Comparison of ENCODE assay signal across 12 cellular contexts in the genomic region with DNA sequence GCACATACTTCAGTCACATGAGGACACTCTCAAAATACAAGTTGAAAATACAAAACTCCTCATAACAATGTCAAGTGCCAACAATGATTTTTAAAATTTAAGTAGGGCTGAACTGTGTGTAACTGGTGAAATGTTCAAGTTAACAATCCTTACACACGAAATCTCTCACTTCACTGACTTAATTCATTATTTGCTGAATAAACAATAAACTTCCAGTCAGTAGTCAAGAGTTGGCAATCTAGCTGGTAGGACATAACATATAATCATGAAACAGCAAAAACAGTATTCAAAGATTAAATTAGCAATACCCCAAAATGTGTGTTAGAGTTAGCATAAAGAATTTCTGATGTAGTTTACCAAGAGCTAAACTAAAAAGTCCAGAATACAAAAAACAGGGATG. TPM values are rescaled to one million over a fixed set of nuclear protein-coding genes. Genes with fewer than 3 reads are reported as not detected.
DNase-seq lines count a peak whose midpoint lies in the region; ATAC-seq, FAIRE-seq and TF ChIP-seq lines count a peak whose summit lies in the region.
"Had no signal": no experiment of that assay in that cellular context is flagged by ENCODE, and none has a peak within 500 bp of the region (broad histone marks: within the 10 kb centered on the region; RNA-seq: fewer than 3 reads in every experiment).

No MANE protein-coding gene starts in this region.

- peak overlapping the region; percentile 84 for H3K9ac ChIP-seq in keratinocyte (ENCODE audit: control insufficient read depth, extremely low read depth, insufficient read depth, low read length)

- H3K27me3 ChIP-seq in keratinocyte (ENCODE audit: control insufficient read depth, extremely low read depth, insufficient read depth, low read length): no peaks in the 10 kb centered on the region

- H4K20me1 ChIP-seq in keratinocyte (ENCODE audit: control insufficient read depth, extremely low read depth, insufficient read depth, low read length): no peaks in the 10 kb centered on the region

- no peak overlapping the region for H2AFZ ChIP-seq in keratinocyte (ENCODE audit: control insufficient read depth, low read length)

- no peak for TF ChIP-seq POLR2A in A549 (IDR thresholded peaks at IDR 0.05; ENCODE audit: low read length)

- no peak for TF ChIP-seq EP300 in A549 (IDR thresholded peaks at IDR 0.05)

- H3K4me1 ChIP-seq in A549 (peaks cover 35% of the 10 kb centered on the region), keratinocyte (ENCODE audit: control insufficient read depth, extremely low read depth, insufficient read depth, low read length) (peaks cover 27% of the 10 kb centered on the region)

- WGBS in A549 (ENCODE audit: missing lambda C conversion rate): 52% methylated on average over 1 of the region's 1 CpG

- H3K36me3 ChIP-seq in keratinocyte (ENCODE audit: control insufficient read depth in 2 of 2, extremely low read depth in 1 of 2, insufficient read depth in 2 of 2, low read length in 2 of 2): no peaks in the 10 kb centered on the region

- H3K27ac ChIP-seq in A549: peak overlapping the region; percentile 99; a peak in 5 of 6 replicates
- peak overlapping the region; percentile 82 for H3K27ac ChIP-seq in keratinocyte (ENCODE audit: control insufficient read depth, insufficient read depth, low read length)

- TF ChIP-seq RAD21 in A549 (conservative IDR thresholded peaks at IDR 0.05 in 1 of 2, IDR thresholded peaks at IDR 0.05 in 1 of 2): no peak

- TF ChIP-seq CTCF in A549 (IDR thresholded peaks at IDR 0.05): no peak
- TF ChIP-seq CTCF in HFFc6 (IDR thresholded peaks at IDR 0.05): no peak
- TF ChIP-seq CTCF in keratinocyte (optimal IDR thresholded peaks at IDR 0.05 in 1 of 3, IDR thresholded peaks at IDR 0.05 in 1 of 3, conservative IDR thresholded peaks at IDR 0.05 in 1 of 3; ENCODE audit: extremely low read depth in 1 of 3, insufficient read depth in 2 of 3, low read length in 3 of 3): no peak

- peaks cover 2% of the 10 kb centered on the region; the same call in 1 of the 2 replicates for H3K27me3 Mint-ChIP-seq in HFFc6 (ENCODE audit: insufficient read depth)
- no peaks in the 10 kb centered on the region for H3K27me3 Mint-ChIP-seq in activated naive CD8-positive, alpha-beta T cell treated with anti-CD3 and anti-CD28 coated beads, Interleukin-2, amount 10 ng/mL, durations not matched to agents 7 days and 5 days

- no peak for FAIRE-seq in A549 (lab: Jason Lieb, UNC)
- FAIRE-seq in keratinocyte (lab: Jason Lieb, UNC): no peak
- FAIRE-seq: TTC549 had no signal

- H3K36me3 Mint-ChIP-seq in HFFc6 (ENCODE audit: low read depth): no peaks in the 10 kb centered on the region
- peaks cover 8% of the 10 kb centered on the region for H3K36me3 Mint-ChIP-seq in activated naive CD8-positive, alpha-beta T cell treated with anti-CD3 and anti-CD28 coated beads, Interleukin-2, amount 10 ng/mL, durations not matched to agents 7 days and 5 days

- CTCF ChIA-PET in A549 (lab: Yijun Ruan, JAX): interaction anchor here (2.1 kb wide), 1 partner anchor 11 kb away, joined by 8 read pairs; no protein-coding TSS in a partner anchor

- H3K9me3 ChIP-seq in A549 (no peaks in the 10 kb centered on the region), keratinocyte (ENCODE audit: control insufficient read depth, low read depth, low read length) (no peaks in the 10 kb centered on the region)

- H3K4me3 Mint-ChIP-seq in HFFc6: peak overlapping the region; percentile 98
- peak overlapping the region; percentile 96 for H3K4me3 Mint-ChIP-seq in activated naive CD8-positive, alpha-beta T cell treated with anti-CD3 and anti-CD28 coated beads, Interleukin-2, amount 10 ng/mL, durations not matched to agents 7 days and 5 days

- no peaks in the 10 kb centered on the region for H3K9me3 Mint-ChIP-seq in HFFc6
- no peaks in the 10 kb centered on the region for H3K9me3 Mint-ChIP-seq in activated naive CD8-positive, alpha-beta T cell treated with anti-CD3 and anti-CD28 coated beads, Interleukin-2, amount 10 ng/mL, durations not matched to agents 7 days and 5 days

- H3K27ac Mint-ChIP-seq in HFFc6: peak overlapping the region; percentile 98
- peak overlapping the region; percentile 96 for H3K27ac Mint-ChIP-seq in activated naive CD8-positive, alpha-beta T cell treated with anti-CD3 and anti-CD28 coated beads, Interleukin-2, amount 10 ng/mL, durations not matched to agents 7 days and 5 days

- dilution Hi-C loops in keratinocyte (cut with MboI; ENCODE audit: extremely low pct_ligation_motif_present, low sequenced_read_pairs): no loop called here

- H3K4me3 ChIP-seq in A549 (peak overlapping the region; percentile 91; the same call in 1 of the 3 replicates), keratinocyte (ENCODE audit: control insufficient read depth in 2 of 3, extremely low read depth in 1 of 3, insufficient read depth in 2 of 3, low read depth in 1 of 3, low read length in 3 of 3) (peak overlapping the region; percentile 67 to 97 (median 86))

- no peak for DNase-seq in A549 (ENCODE audit: low read depth in 1 of 2, low spot score in 1 of 2)
- no peak for DNase-seq in HFFc6
- no peak for DNase-seq in activated naive CD8-positive, alpha-beta T cell treated with anti-CD3 and anti-CD28 coated beads, Interleukin-2, amount 10 ng/mL, durations not matched to agents 7 days and 5 days
- no peak for DNase-seq in keratinocyte (ENCODE audit: low read depth, low spot score)
- DNase-seq in DMS79 treated with DMSO at 0.1 percent for 48 hours (lab: John Stamatoyannopoulos, UW): no peak
- DNase-seq in iPS-NIHi11 (ENCODE audit: low spot score): no peak
- DNase-seq in NCI-H2107 treated with DMSO at 0.1 percent for 48 hours (lab: John Stamatoyannopoulos, UW; ENCODE audit: unreplicated experiment): no peak
- DNase-seq in medulla oblongata (ENCODE audit: extremely low spot score): no peak
- DNase-seq: amygdala, HCEC 1CT, NCI-H345 had no signal

- H3K9me1 ChIP-seq in keratinocyte (ENCODE audit: control insufficient read depth, extremely low read depth, insufficient read depth, low read length): peaks cover 3% of the 10 kb centered on the region

- peaks cover 39% of the 10 kb centered on the region for H3K4me1 Mint-ChIP-seq in HFFc6 (ENCODE audit: low read depth)
- H3K4me1 Mint-ChIP-seq in activated naive CD8-positive, alpha-beta T cell treated with anti-CD3 and anti-CD28 coated beads, Interleukin-2, amount 10 ng/mL, durations not matched to agents 7 days and 5 days: peaks cover 31% of the 10 kb centered on the region

- POLR2A ChIA-PET in A549 (lab: Yijun Ruan, JAX): no interaction called here
- POLR2A ChIA-PET in activated naive CD8-positive, alpha-beta T cell treated with anti-CD3 and anti-CD28 coated beads, Interleukin-2, amount 10 ng/mL, durations not matched to agents 7 days and 5 days (lab: Charles Lee): no interaction called here

- no peak for ATAC-seq in A549
- ATAC-seq in activated naive CD8-positive, alpha-beta T cell treated with anti-CD3 and anti-CD28 coated beads, Interleukin-2, amount 10 ng/mL, durations not matched to agents 7 days and 5 days (ENCODE audit: low read depth): no peak

- peaks cover 40% of the 10 kb centered on the region for H3K79me2 ChIP-seq in keratinocyte (ENCODE audit: control insufficient read depth, insufficient read depth, low read length)

- H3K4me2 ChIP-seq in A549 (peak overlapping the region; percentile 90), keratinocyte (ENCODE audit: control insufficient read depth, extremely low read depth, insufficient read depth, low read depth, low read length) (peak overlapping the region; percentile 97)

TF ChIP-seq in A549, 52 proteins besides CTCF, POLR2A, EP300 and RAD21:
- TF ChIP-seq MAZ (IDR thresholded peaks at IDR 0.05; ENCODE audit: borderline replicate concordance, low read depth, low read length) (no peak), TFCP2L1 (CRISPR knock-in tag; IDR thresholded peaks at IDR 0.05) (no peak), HEYL (CRISPR knock-in tag; IDR thresholded peaks at IDR 0.05) (no peak), MAFK (IDR thresholded peaks at IDR 0.05; ENCODE audit: partially characterized antibody) (peak; percentile 80), SMC3 (IDR thresholded peaks at IDR 0.05) (no peak)

RNA-seq across cellular contexts. Expression of a gene that starts 1.9 kb away (rescaled TPM):
- polyA plus RNA-seq in A549 (2011; rRNA removed) (5.4 and 5.9 TPM in 2 replicates), A549 (2017; fragmentation: RNase III; extraction: RNeasy Plus Mini Kit Qiagen cat#74134 plus additional on column Dnase treatment) (2.5 to 2.8 TPM (median 2.8 TPM) in 3 replicates), keratinocyte (3.2 to 4.4 TPM (median 3.2 TPM) in 3 replicates)
- 1.7 and 2.4 TPM in 2 replicates for polyA plus RNA-seq in A549 (2012; cell fraction: cytosol; rRNA removed)
- polyA plus RNA-seq in A549 (2012; cell fraction: nucleus; rRNA removed): 2.3 and 2.5 TPM in 2 replicates
- 2.8 and 3.7 TPM in 2 replicates for polyA minus RNA-seq in A549 (2011; rRNA and poly(A)+ RNA removed)
- 1 to 10 TPM; 3.7 to 5.6 (median 4.8) TPM for total RNA-seq in HFFc6 (2021; fragmentation: NEBNext Ultra II Directional; extraction: Animal tissue kit (Norgen Biotek cat#: 25700))
- total RNA-seq in activated naive CD8-positive, alpha-beta T cell treated with anti-CD3 and anti-CD28 coated beads, Interleukin-2, amount 10 ng/mL, durations not matched to agents 7 days and 5 days: 1 to 10 TPM; 9.8 to 9.9 TPM
- polyA plus RNA-seq in keratinocyte (2011; ENCODE audit: low read depth): 2.3 TPM
- polyA plus RNA-seq in keratinocyte (2011; cell fraction: cytosol; rRNA removed): 2.2 and 3.8 TPM in 2 replicates
- polyA plus RNA-seq in keratinocyte (2011; cell fraction: nucleus; rRNA removed): 5.0 and 5.6 TPM in 2 replicates
- 2.4 and 3.2 TPM in 2 replicates for polyA plus RNA-seq in keratinocyte (2012; ENCODE audit: low replicate concordance)
- polyA minus RNA-seq in keratinocyte: 0.95 to 6.8 TPM (median 5.3 TPM) in 3 replicates
- 9.0 TPM for polyA minus RNA-seq in keratinocyte (2011; cell fraction: cytosol; rRNA and poly(A)+ RNA removed)
- 5.4 and 15.1 TPM in 2 replicates for polyA minus RNA-seq in keratinocyte (2011; cell fraction: nucleus; rRNA and poly(A)+ RNA removed)
